ENCODE assay signal across 9 cellular contexts in the genomic region with DNA sequence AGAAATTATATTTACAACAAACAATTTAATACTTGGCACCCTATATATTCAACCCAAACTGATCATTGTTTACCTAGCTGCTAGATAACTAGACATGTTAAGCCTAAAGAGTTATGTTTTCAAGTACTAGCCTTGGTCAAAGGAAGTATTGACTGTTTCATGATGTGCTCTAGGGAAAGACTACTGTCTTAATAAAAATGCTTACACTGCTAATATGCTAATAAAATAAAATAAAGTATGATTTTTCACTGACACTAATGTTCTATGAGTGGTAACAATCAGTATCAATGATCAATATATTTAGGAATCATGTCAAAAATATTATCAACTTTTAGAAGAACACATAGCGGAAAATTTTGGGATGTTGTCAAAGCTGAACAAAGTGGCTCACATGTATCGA.
"Had no signal": no experiment of that assay in that cellular context is flagged by ENCODE, and none has a peak within 500 bp of the region (broad histone marks: within the 10 kb centered on the region; RNA-seq: fewer than 3 reads in every experiment).

No MANE protein-coding gene starts in this region.

- H3K4me3 ChIP-seq: GM23248, HAP-1 had no signal

- H3K9me3 Mint-ChIP-seq: HFFc6, IgD-negative memory B cell had no signal

- ATAC-seq: HCT116 had no signal

- H3K27ac ChIP-seq: GM23248, HL-60 had no signal

- H3K36me3 ChIP-seq: HAP-1 had no signal

- H3K27ac Mint-ChIP-seq: HFFc6 had no signal

- H3K4me1 ChIP-seq: HAP-1 had no signal

- H3K27me3 Mint-ChIP-seq: IgD-negative memory B cell had no signal

- H3K9me3 ChIP-seq: HAP-1 had no signal

- H3K4me3 Mint-ChIP-seq: HFFc6 had no signal

- H3K9ac ChIP-seq: GM23248 had no signal

- DNase-seq: GM23248, GOT3, H7, HFFc6, KBM-7 had no signal

- H3K4me1 Mint-ChIP-seq: IgD-negative memory B cell had no signal

- H3K36me3 Mint-ChIP-seq: IgD-negative memory B cell had no signal

- H2AFZ ChIP-seq: GM23248 had no signal
